Comparison of ENCODE assay signal across 8 cellular contexts in genomic region chr11:57345555-57346151, GRCh38. TPM values are rescaled to one million over a fixed set of nuclear protein-coding genes. Genes with fewer than 3 reads are reported as not detected.
A peak's percentile ranks its signal among the peaks of the same experiment; 100 is the strongest.
DNase-seq lines count a peak whose midpoint lies in the region; ATAC-seq and TF ChIP-seq lines count a peak whose summit lies in the region.

No MANE protein-coding gene starts in this region.

- H3K4me3 Mint-ChIP-seq in activated CD4-positive, alpha-beta T cell treated with anti-CD3 and anti-CD28 coated beads, Interleukin-2, amount 10 ng/mL, durations not matched to agents 7 days and 5 days: no peak overlapping the region
- no peak overlapping the region for H3K4me3 Mint-ChIP-seq in memory B cell

- no peak overlapping the region for H3K4me3 ChIP-seq in dorsolateral prefrontal cortex

- peaks cover 3% of the 10 kb centered on the region for H3K4me1 Mint-ChIP-seq in activated CD4-positive, alpha-beta T cell treated with anti-CD3 and anti-CD28 coated beads, Interleukin-2, amount 10 ng/mL, durations not matched to agents 7 days and 5 days
- peaks cover 5% of the 10 kb centered on the region for H3K4me1 Mint-ChIP-seq in memory B cell

- CTCF ChIA-PET in activated CD4-positive, alpha-beta T cell treated with anti-CD3 and anti-CD28 coated beads, Interleukin-2, amount 10 ng/mL, durations not matched to agents 7 days and 5 days (lab: Charles Lee): interaction anchor here (0.7 to 1.7 kb wide), 13 partner anchors 10 to 299 kb away, joined by 3 to 7 read pairs (median 3); partner anchors contain the start of genes RTN4RL2 and SSRP1

- H3K9me3 Mint-ChIP-seq in activated CD4-positive, alpha-beta T cell treated with anti-CD3 and anti-CD28 coated beads, Interleukin-2, amount 10 ng/mL, durations not matched to agents 7 days and 5 days: no peaks in the 10 kb centered on the region
- H3K9me3 Mint-ChIP-seq in memory B cell: no peaks in the 10 kb centered on the region

- peak; percentile 75 for ATAC-seq in GM18511 (IDR thresholded peaks at IDR 0.05; ENCODE audit: unreplicated experiment)
- ATAC-seq in HG03175 (IDR thresholded peaks at IDR 0.05; ENCODE audit: unreplicated experiment): peak; percentile 59
- peak; percentile 82 for ATAC-seq in memory B cell (ENCODE audit: low read depth)

- H3K27ac ChIP-seq in dorsolateral prefrontal cortex: peak overlapping the region in 1 of 59 donors; percentile 22

- intact Hi-C loops in dorsolateral prefrontal cortex (cut with DNase I): loop anchor here (5.0 kb wide), 2 partner anchors 182 to 297 kb away; no protein-coding TSS in a partner anchor

- peak; percentile 85 for DNase-seq in AG08395 (ENCODE audit: low spot score)
- peak; percentile 81 for DNase-seq in NCI-H345 (lab: John Stamatoyannopoulos, UW)
- peak; percentile 72 for DNase-seq in activated CD4-positive, alpha-beta T cell treated with anti-CD3 and anti-CD28 coated beads, Interleukin-2, amount 10 ng/mL, durations not matched to agents 7 days and 5 days
- DNase-seq in dorsolateral prefrontal cortex: peak in 9 of 10 donors; percentile 49 to 80 (median 74)
- peak; percentile 54 to 59 for DNase-seq in memory B cell (ENCODE audit: low spot score in 2 of 2)
- peak; percentile 50 for DNase-seq in stimulated activated CD8-positive, alpha-beta memory T cell treated with anti-CD3 and anti-CD28 coated beads, Interleukin-4, amount 100 ng/mL, for 24 hours (ENCODE audit: low read depth)

- POLR2A ChIA-PET in activated CD4-positive, alpha-beta T cell treated with anti-CD3 and anti-CD28 coated beads, Interleukin-2, amount 10 ng/mL, durations not matched to agents 7 days and 5 days (lab: Charles Lee): no interaction called here

- peak; percentile 52 to 93 (median 86) for TF ChIP-seq CTCF in dorsolateral prefrontal cortex (IDR thresholded peaks at IDR 0.05 in 54 of 56, conservative IDR thresholded peaks at IDR 0.05 in 2 of 56; ENCODE audit: low read depth in 1 of 56, partially characterized antibody in 56 of 56)

- no peak overlapping the region for H3K27ac Mint-ChIP-seq in activated CD4-positive, alpha-beta T cell treated with anti-CD3 and anti-CD28 coated beads, Interleukin-2, amount 10 ng/mL, durations not matched to agents 7 days and 5 days
- no peak overlapping the region for H3K27ac Mint-ChIP-seq in memory B cell

- H3K27me3 Mint-ChIP-seq in activated CD4-positive, alpha-beta T cell treated with anti-CD3 and anti-CD28 coated beads, Interleukin-2, amount 10 ng/mL, durations not matched to agents 7 days and 5 days: peaks cover 3% of the 10 kb centered on the region
- peaks cover 7% of the 10 kb centered on the region for H3K27me3 Mint-ChIP-seq in memory B cell

- H3K36me3 Mint-ChIP-seq in activated CD4-positive, alpha-beta T cell treated with anti-CD3 and anti-CD28 coated beads, Interleukin-2, amount 10 ng/mL, durations not matched to agents 7 days and 5 days (ENCODE audit: low read depth): no peaks in the 10 kb centered on the region
- H3K36me3 Mint-ChIP-seq in memory B cell: no peaks in the 10 kb centered on the region

- H3K27me3 ChIP-seq in dorsolateral prefrontal cortex: no peaks in the 10 kb centered on the region

RNA-seq across cellular contexts. Expression of gene P2RX3, which starts 7.5 kb away (rescaled TPM):
- not detected for total RNA-seq in activated CD4-positive, alpha-beta T cell treated with anti-CD3 and anti-CD28 coated beads, Interleukin-2, amount 10 ng/mL, durations not matched to agents 7 days and 5 days
- under 1 TPM in 6 of 120 experiments, not detected in 114; 0.30 to 0.83 (median 0.40) TPM for total RNA-seq in dorsolateral prefrontal cortex

RNA-seq across cellular contexts. Expression of gene SSRP1, which starts 10.0 kb away (rescaled TPM):
- total RNA-seq in activated CD4-positive, alpha-beta T cell treated with anti-CD3 and anti-CD28 coated beads, Interleukin-2, amount 10 ng/mL, durations not matched to agents 7 days and 5 days: 100 to 1,000 TPM; 165 to 175 TPM
- total RNA-seq in dorsolateral prefrontal cortex: 10 to 100 TPM; 43.7 to 71.1 (median 56.7) TPM

RNA-seq across cellular contexts. Expression of gene TNKS1BP1, which starts 20.9 kb away (rescaled TPM):
- total RNA-seq in activated CD4-positive, alpha-beta T cell treated with anti-CD3 and anti-CD28 coated beads, Interleukin-2, amount 10 ng/mL, durations not matched to agents 7 days and 5 days: 10 to 100 TPM in 1 of 2 experiments, 1 to 10 TPM in 1; 8.9 to 10.4 TPM
- 100 to 1,000 TPM in 1 of 120 experiments, 10 to 100 TPM in 119; 31.3 to 111 (median 55.2) TPM for total RNA-seq in dorsolateral prefrontal cortex

RNA-seq across cellular contexts. Expression of gene PRG3, which starts 35.3 kb away (rescaled TPM):
- not detected for total RNA-seq in activated CD4-positive, alpha-beta T cell treated with anti-CD3 and anti-CD28 coated beads, Interleukin-2, amount 10 ng/mL, durations not matched to agents 7 days and 5 days
- total RNA-seq in dorsolateral prefrontal cortex: not detected

RNA-seq across cellular contexts. Expression of gene PRG2, which starts 44.8 kb away (rescaled TPM):
- under 1 TPM; 0.17 to 0.40 TPM for total RNA-seq in activated CD4-positive, alpha-beta T cell treated with anti-CD3 and anti-CD28 coated beads, Interleukin-2, amount 10 ng/mL, durations not matched to agents 7 days and 5 days
- under 1 TPM in 2 of 120 experiments, not detected in 118; 0.28 to 0.47 TPM for total RNA-seq in dorsolateral prefrontal cortex
